ENCODE assay signal across 11 cellular contexts in the genomic region with DNA sequence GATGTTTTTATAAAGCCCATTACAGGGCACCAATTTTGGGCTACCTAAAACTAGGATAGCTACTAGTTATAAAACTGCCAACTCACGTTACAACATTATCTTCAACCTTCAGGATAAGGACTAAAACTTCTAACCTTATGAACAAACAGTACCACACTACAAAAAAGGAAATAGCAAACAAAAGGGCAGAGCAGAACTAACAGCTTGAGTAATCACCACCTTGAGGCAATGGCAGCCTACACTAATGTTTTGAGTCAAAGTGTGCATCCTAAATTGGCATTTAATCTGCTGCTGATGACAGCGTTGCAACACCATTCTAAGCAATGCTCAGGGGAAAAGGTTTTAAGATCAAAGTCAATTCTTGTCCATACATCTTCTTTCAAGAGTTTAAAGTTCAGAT. TPM values are rescaled to one million over a fixed set of nuclear protein-coding genes. Genes with fewer than 3 reads are reported as not detected.
DNase-seq lines count a peak whose midpoint lies in the region; ATAC-seq, FAIRE-seq and TF ChIP-seq lines count a peak whose summit lies in the region.
"Had no signal": no experiment of that assay in that cellular context is flagged by ENCODE, and none has a peak within 500 bp of the region (broad histone marks: within the 10 kb centered on the region; RNA-seq: fewer than 3 reads in every experiment).

No MANE protein-coding gene starts in this region.

- H3K27ac ChIP-seq in A549 (peak overlapping the region; percentile 14 to 38; a peak in 1 of 6 replicates), right lobe of liver (peak overlapping the region in 2 of 3 donors; percentile 17 to 79), caudate nucleus (ENCODE audit: low read depth, low read length) (no peak overlapping the region), WERI-Rb-1 (no peak overlapping the region)

- H3K4me3 ChIP-seq in A549 (no peak overlapping the region), right lobe of liver (no peak overlapping the region), WERI-Rb-1 (ENCODE audit: low read depth, low read length) (no peak overlapping the region)

- H3K9me3 ChIP-seq in A549 (no peaks in the 10 kb centered on the region), right lobe of liver (no peaks in the 10 kb centered on the region), WERI-Rb-1 (ENCODE audit: severe bottlenecking) (no peaks in the 10 kb centered on the region)

- CTCF ChIA-PET in A549 (lab: Yijun Ruan, JAX), result interaction anchor here (0.6 to 2.8 kb wide), 4 partner anchors 15 to 107 kb away, joined by 3 to 10 read pairs (median 4); no protein-coding TSS in a partner anchor
- CTCF ChIA-PET in activated CD8-positive, alpha-beta T cell treated with anti-CD3 and anti-CD28 coated beads for 36 hours (lab: Charles Lee), result interaction anchor here (0.8 to 1.6 kb wide), 6 partner anchors 14 to 122 kb away, joined by 3 to 5 read pairs (median 3); a partner anchor contains a TSS

- no peaks in the 10 kb centered on the region for H3K9me3 Mint-ChIP-seq in activated CD8-positive, alpha-beta T cell treated with anti-CD3 and anti-CD28 coated beads for 36 hours

- H3K27me3 Mint-ChIP-seq in activated CD8-positive, alpha-beta T cell treated with anti-CD3 and anti-CD28 coated beads for 36 hours, result no peaks in the 10 kb centered on the region

- peak overlapping the region; percentile 40 for H3K4me2 ChIP-seq in A549

- peaks cover 53% of the 10 kb centered on the region for H3K4me1 Mint-ChIP-seq in activated CD8-positive, alpha-beta T cell treated with anti-CD3 and anti-CD28 coated beads for 36 hours (ENCODE audit: low read depth)

- no peak for DNase-seq in A549 (ENCODE audit: low read depth in 1 of 2, low spot score in 1 of 2)
- DNase-seq in GM18507 (ENCODE audit: extremely low spot score, insufficient read length, low read depth), result no peak
- peak; percentile 55 for DNase-seq in activated CD8-positive, alpha-beta T cell treated with anti-CD3 and anti-CD28 coated beads for 36 hours
- DNase-seq in right lobe of liver, result peak in 1 of 3 donors; percentile 76
- DNase-seq in caudate nucleus (lab: John Stamatoyannopoulos, UW), result no peak
- no peak for DNase-seq in WERI-Rb-1
- no peak for DNase-seq in NAMALWA (ENCODE audit: low spot score)
- no peak for DNase-seq in OCI-M2 (lab: John Stamatoyannopoulos, UW; ENCODE audit: unreplicated experiment)
- DNase-seq: activated CD4-positive, alpha-beta T cell treated with anti-CD3 and anti-CD28 coated beads, Interleukin-2, amount 50 U/mL, for 1 hour; NK-92 treated with Interleukin-12 subunit alpha and Interleukin-12 subunit beta, amount 100 ng/mL, for 24 hours had no signal

- FAIRE-seq in A549 (lab: Jason Lieb, UNC), result no peak
- FAIRE-seq in GM18507 (lab: Jason Lieb, UNC), result peak; percentile 18
- FAIRE-seq: D721Med had no signal

- H3K4me1 ChIP-seq in A549 (peaks cover 51% of the 10 kb centered on the region), right lobe of liver (peaks cover 0 to 30% (median 12%) of the 10 kb centered on the region in 4 donors)

- no peak; a peak in 1 of 6 replicates for ATAC-seq in A549
- ATAC-seq in activated CD8-positive, alpha-beta T cell treated with anti-CD3 and anti-CD28 coated beads for 36 hours, result peak; percentile 72
- peak; percentile 88 to 96 (median 90) for ATAC-seq in right lobe of liver

- TF ChIP-seq CTCF in A549 (IDR thresholded peaks at IDR 0.05) (no peak), right lobe of liver (IDR thresholded peaks at IDR 0.05) (no peak), WERI-Rb-1 (IDR thresholded peaks at IDR 0.05; ENCODE audit: low read depth, low read length) (no peak)
- TF ChIP-seq CTCF in activated CD8-positive, alpha-beta T cell treated with anti-CD3 and anti-CD28 coated beads for 36 hours (IDR thresholded peaks at IDR 0.05), result no peak

- peaks cover 12 to 23% (median 15%) of the 10 kb centered on the region in 4 donors for H3K36me3 ChIP-seq in right lobe of liver
- peaks cover 75% of the 10 kb centered on the region for H3K36me3 ChIP-seq in WERI-Rb-1

- TF ChIP-seq POLR2A in A549 (IDR thresholded peaks at IDR 0.05; ENCODE audit: low read length), result no peak
- TF ChIP-seq POLR2A in right lobe of liver (IDR thresholded peaks at IDR 0.05), result no peak

- TF ChIP-seq RAD21 in A549 (conservative IDR thresholded peaks at IDR 0.05 in 1 of 2, IDR thresholded peaks at IDR 0.05 in 1 of 2), result no peak

- H3K27me3 ChIP-seq in right lobe of liver (no peaks in the 10 kb centered on the region), WERI-Rb-1 (ENCODE audit: insufficient read depth, low read depth, severe bottlenecking) (no peaks in the 10 kb centered on the region)

- POLR2A ChIA-PET in A549 (lab: Yijun Ruan, JAX), result no interaction called here
- POLR2A ChIA-PET in activated CD8-positive, alpha-beta T cell treated with anti-CD3 and anti-CD28 coated beads for 36 hours (lab: Charles Lee), result interaction anchor here (1.0 to 1.3 kb wide), 2 partner anchors 30 to 87 kb away, joined by 3 read pairs; no protein-coding TSS in a partner anchor

- intact Hi-C loops in activated CD8-positive, alpha-beta T cell treated with anti-CD3 and anti-CD28 coated beads for 36 hours (cut with micrococcal nuclease), result no loop called here
- intact Hi-C loops in right lobe of liver (cut with DNase I), result no loop called here

- no peak overlapping the region for H3K4me3 Mint-ChIP-seq in activated CD8-positive, alpha-beta T cell treated with anti-CD3 and anti-CD28 coated beads for 36 hours

- peak overlapping the region; percentile 72 for H3K27ac Mint-ChIP-seq in activated CD8-positive, alpha-beta T cell treated with anti-CD3 and anti-CD28 coated beads for 36 hours

- WGBS in A549 (ENCODE audit: missing lambda C conversion rate), result 18% methylated on average over 2 of the region's 2 CpGs
- 13% methylated on average over 2 of the region's 2 CpGs for whole genome bisulfite sequencing in right lobe of liver (ENCODE audit: insufficient coverage, low coverage, low lambda C conversion rate, missing lambda C conversion rate)

- H3K36me3 Mint-ChIP-seq in activated CD8-positive, alpha-beta T cell treated with anti-CD3 and anti-CD28 coated beads for 36 hours (ENCODE audit: low read depth), result peaks cover 79% of the 10 kb centered on the region

- no peak for TF ChIP-seq EP300 in A549 (IDR thresholded peaks at IDR 0.05)

TF ChIP-seq in A549, 52 proteins besides CTCF, POLR2A, EP300 and RAD21:
- TF ChIP-seq ZC3H11A (IDR thresholded peaks at IDR 0.05) (no peak), CEBPB (IDR thresholded peaks at IDR 0.05) (peak in 1 of 2 experiments; percentile 33; a peak in 1 of 4 replicates), SMC3 (IDR thresholded peaks at IDR 0.05) (no peak), CHD4 (IDR thresholded peaks at IDR 0.05; ENCODE audit: borderline replicate concordance) (no peak)
- TF ChIP-seq, protein P1, sequence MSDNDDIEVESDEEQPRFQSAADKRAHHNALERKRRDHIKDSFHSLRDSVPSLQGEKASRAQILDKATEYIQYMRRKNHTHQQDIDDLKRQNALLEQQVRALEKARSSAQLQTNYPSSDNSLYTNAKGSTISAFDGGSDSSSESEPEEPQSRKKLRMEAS (IDR thresholded peaks at IDR 0.05), result no peak

RNA-seq across cellular contexts. Expression of a gene that starts 27.2 kb away (rescaled TPM):
- polyA plus RNA-seq in A549 (2011; rRNA removed) (504 and 563 TPM in 2 replicates), A549 (2017; fragmentation: RNase III; extraction: RNeasy Plus Mini Kit Qiagen cat#74134 plus additional on column Dnase treatment) (234 to 263 TPM (median 246 TPM) in 3 replicates)
- 49.1 and 51.5 TPM in 2 replicates for polyA plus RNA-seq in A549 (2012; cell fraction: cytosol; rRNA removed)
- 13.1 and 17.8 TPM in 2 replicates for polyA plus RNA-seq in A549 (2012; cell fraction: nucleus; rRNA removed)
- polyA minus RNA-seq in A549 (2011; rRNA and poly(A)+ RNA removed), result 385 and 443 TPM in 2 replicates
- 100 to 1,000 TPM; 273 to 296 TPM for total RNA-seq in activated CD8-positive, alpha-beta T cell treated with anti-CD3 and anti-CD28 coated beads for 36 hours
- total RNA-seq in right lobe of liver, result 100 to 1,000 TPM in 4 of 6 experiments, 10 to 100 TPM in 2; 66.3 to 143 (median 117) TPM

Comparison
In these comparisons a context has a peak if more than half of its experiments do, and no peak if none do; other contexts are left out.
1. ATAC-seq: peak in activated CD8-positive, alpha-beta T cell treated with anti-CD3 and anti-CD28 coated beads for 36 hours (single experiment) and right lobe of liver (4 of 4); none in A549 (0 of 2).
2. H3K27ac ChIP-seq: peak in A549 (2 of 2) and right lobe of liver (2 of 3); none in caudate nucleus (single experiment) and WERI-Rb-1 (single experiment).